Comparison of ENCODE assay signal across 8 cellular contexts in the genomic region with DNA sequence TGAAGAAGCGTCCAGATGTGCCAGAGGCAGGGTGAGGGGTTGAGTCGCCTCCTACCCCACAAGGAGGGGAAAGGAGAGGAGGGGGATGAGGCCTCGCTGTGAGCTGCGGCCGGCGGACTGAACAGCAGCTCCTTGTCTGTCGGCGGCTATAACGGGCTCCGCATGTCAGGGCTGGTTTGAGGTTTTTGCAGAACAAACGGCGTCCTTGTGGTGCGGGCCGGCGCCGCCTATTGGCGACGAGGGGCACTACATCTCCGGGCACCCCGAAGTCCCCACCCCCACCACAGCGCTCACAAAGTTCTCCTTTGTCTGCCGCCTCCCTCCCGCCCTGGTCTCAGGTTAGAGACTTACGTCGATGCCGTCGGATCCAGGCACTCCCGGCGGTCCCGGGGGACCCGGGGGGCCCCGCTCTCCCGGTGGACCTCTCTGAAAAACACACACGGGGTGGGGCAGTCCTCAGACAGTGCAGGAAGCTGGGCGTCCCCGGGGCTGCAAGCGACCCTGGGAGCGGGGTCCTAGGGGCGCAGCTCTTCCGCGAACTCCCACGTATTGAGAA. TPM values are rescaled to one million over a fixed set of nuclear protein-coding genes. Genes with fewer than 3 reads are reported as not detected.
DNase-seq lines count a peak whose midpoint lies in the region; FAIRE-seq and TF ChIP-seq lines count a peak whose summit lies in the region.

No MANE protein-coding gene starts in this region.

- DNase-seq in AG10803 (ENCODE audit: low read depth): peak; percentile 84
- DNase-seq in GM19239 (ENCODE audit: insufficient read length, low spot score): peak; percentile 69
- DNase-seq in LNCaP clone FGC (ENCODE audit: low read depth): peak; percentile 33
- peak; percentile 85 for DNase-seq in SK-MEL-5 (ENCODE audit: low read depth, low spot score)
- DNase-seq in activated naive CD4-positive, alpha-beta T cell treated with anti-CD3 and anti-CD28 coated beads, Interleukin-2, amount 50 U/mL, for 16 hours: peak; percentile 86
- DNase-seq in glomerular endothelial cell (ENCODE audit: extremely low read depth, low read depth, low spot score): peak; percentile 31
- peak; percentile 54 for DNase-seq in non-pigmented ciliary epithelial cell (ENCODE audit: low read depth)
- DNase-seq in stromal cell of bone marrow (ENCODE audit: low read depth): peak; percentile 63

- in situ Hi-C loops in SK-MEL-5 (cut with HindIII; ENCODE audit: low pct_unique_long_range_greater_than_20kb, low sequenced_read_pairs): no loop called here

- H3K4me3 ChIP-seq in AG10803 (ENCODE audit: low read length) (peak overlapping the region; percentile 39), LNCaP clone FGC (ENCODE audit: low read depth, low read length) (no peak overlapping the region)

- TF ChIP-seq CTCF in AG10803 (conservative IDR thresholded peaks at IDR 0.05; ENCODE audit: low read length) (peak; percentile 80), LNCaP clone FGC (IDR thresholded peaks at IDR 0.05; ENCODE audit: control insufficient read depth, extremely low read depth, insufficient read depth) (peak; percentile 87)

- FAIRE-seq in GM19239 (lab: Jason Lieb, UNC): peak; percentile 87

RNA-seq across cellular contexts. Expression of gene COL9A2, which starts 1.8 kb away (rescaled TPM):
- 0.53 and 0.63 TPM in 2 replicates for total RNA-seq in SK-MEL-5 (2014; rRNA removed; shearing (Covaris generic))
- 1.3 and 2.4 TPM in 2 replicates for polyA plus RNA-seq in SK-MEL-5 (2015; cell fraction: cytosol; rRNA removed)
- polyA plus RNA-seq in SK-MEL-5 (2015; cell fraction: nucleus; rRNA removed): 5.0 and 19.9 TPM in 2 replicates
- total RNA-seq in glomerular endothelial cell: 0.12 and 1.1 TPM in 2 replicates

RNA-seq across cellular contexts. Expression of gene ZMPSTE24, which starts 57.3 kb away (rescaled TPM):
- total RNA-seq in SK-MEL-5 (2014; rRNA removed; shearing (Covaris generic)): 56.5 and 57.9 TPM in 2 replicates
- polyA plus RNA-seq in SK-MEL-5 (2015; cell fraction: cytosol; rRNA removed): 43.4 and 48.0 TPM in 2 replicates
- polyA plus RNA-seq in SK-MEL-5 (2015; cell fraction: nucleus; rRNA removed): 18.4 and 20.6 TPM in 2 replicates
- 45.0 and 45.6 TPM in 2 replicates for total RNA-seq in glomerular endothelial cell

RNA-seq across cellular contexts. Expression of gene SMAP2, which starts 58.2 kb away (rescaled TPM):
- 20.5 and 21.1 TPM in 2 replicates for total RNA-seq in SK-MEL-5 (2014; rRNA removed; shearing (Covaris generic))
- 31.1 and 40.8 TPM in 2 replicates for polyA plus RNA-seq in SK-MEL-5 (2015; cell fraction: cytosol; rRNA removed)
- polyA plus RNA-seq in SK-MEL-5 (2015; cell fraction: nucleus; rRNA removed): 23.2 and 38.4 TPM in 2 replicates
- 9.5 and 13.6 TPM in 2 replicates for total RNA-seq in glomerular endothelial cell

Comparison
In these comparisons a context has a peak if more than half of its experiments do, and no peak if none do; other contexts are left out.
1. DNase-seq: peak in every context shown above with its lines; median percentile 86 in activated naive CD4-positive, alpha-beta T cell treated with anti-CD3 and anti-CD28 coated beads, Interleukin-2, amount 50 U/mL, for 16 hours; 85 in SK-MEL-5; 84 in AG10803; 69 in GM19239; 63 in stromal cell of bone marrow; 54 in non-pigmented ciliary epithelial cell; 33 in LNCaP clone FGC; 31 in glomerular endothelial cell.